Comparison of ENCODE assay signal across 8 cellular contexts in genomic region chr5:99032234-99033013, GRCh38.
DNase-seq lines count a peak whose midpoint lies in the region; ATAC-seq, FAIRE-seq and TF ChIP-seq lines count a peak whose summit lies in the region.

No MANE protein-coding gene starts in this region.

- peak; percentile 44 for FAIRE-seq in kidney (lab: Jason Lieb, UNC)

- peak; percentile 83 for DNase-seq in G401 (ENCODE audit: low spot score)
- peak; percentile 36 for DNase-seq in HuH-7 (ENCODE audit: low spot score)
- peak; percentile 60 for DNase-seq in SHP77 treated with DMSO at 0.1 percent for 48 hours (lab: John Stamatoyannopoulos, UW)
- peak; percentile 84 for DNase-seq in cerebellar cortex (ENCODE audit: low spot score)
- no peak for DNase-seq in kidney
- no peak for DNase-seq in spleen
- DNase-seq in NCI-H187 treated with DMSO at 0.1 percent for 48 hours (lab: John Stamatoyannopoulos, UW), result no peak

- H3K9me3 ChIP-seq in kidney (ENCODE audit: control insufficient read depth in 1 of 2, low read length in 2 of 2) (no peaks in the 10 kb centered on the region), spleen (no peaks in the 10 kb centered on the region)

- no peaks in the 10 kb centered on the region for H3K27me3 ChIP-seq in spleen (replicated peaks in 1 of 7)

- peak; percentile 34 for ATAC-seq in GM21515 (IDR thresholded peaks at IDR 0.05; ENCODE audit: unreplicated experiment)

- H3K4me1 ChIP-seq in kidney (ENCODE audit: control insufficient read depth in 1 of 2, insufficient read depth in 1 of 2, low read depth in 1 of 2, low read length in 2 of 2) (peaks cover 0 to 6% of the 10 kb centered on the region in 2 donors), spleen (peaks cover 23 to 75% (median 48%) of the 10 kb centered on the region in 6 donors)

- peak; percentile 91 for TF ChIP-seq CTCF in kidney (IDR thresholded peaks at IDR 0.05; ENCODE audit: borderline replicate concordance, extremely low read depth, insufficient read depth)
- TF ChIP-seq CTCF in spleen (IDR thresholded peaks at IDR 0.05 in 8 of 11, conservative IDR thresholded peaks at IDR 0.05 in 3 of 11), result peak; percentile 34 to 80 (median 67)

- no peak for TF ChIP-seq POLR2A in spleen (IDR thresholded peaks at IDR 0.05)

- H3K9ac ChIP-seq in kidney (ENCODE audit: low read length in 2 of 2), result no peak overlapping the region

- intact Hi-C loops in kidney (cut with DNase I), result no loop called here
- intact Hi-C loops in spleen (cut with DNase I; ENCODE audit: low total_unique reads), result loop anchor here (5.0 kb wide), 2 partner anchors 105 to 125 kb away; partner anchors contain the start of gene CHD1

- H3K27ac ChIP-seq in kidney (ENCODE audit: low read depth in 2 of 2, low read length in 2 of 2) (peak overlapping the region in 1 of 2 donors; percentile 71), spleen (peak overlapping the region; percentile 74 to 87 (median 82))

- H3K4me3 ChIP-seq in kidney (ENCODE audit: low read length in 2 of 2), result peak overlapping the region; percentile 60 to 79
- H3K4me3 ChIP-seq in spleen, result peak overlapping the region in 7 of 8 donors; percentile 0 to 61 (median 31)

- 43 to 50% (median 46%) methylated on average over 7 of the region's 7 CpGs for WGBS in spleen, 5 donors

- in situ Hi-C loops in G401 (cut with HindIII; ENCODE audit: low sequenced_read_pairs), result no loop called here

- H3K36me3 ChIP-seq in kidney (ENCODE audit: control insufficient read depth in 1 of 2, insufficient read depth in 2 of 2, low read length in 2 of 2), result no peaks in the 10 kb centered on the region
- H3K36me3 ChIP-seq in spleen, result no peaks in the 10 kb centered on the region

Comparison
In these comparisons a context has a peak if more than half of its experiments do, and no peak if none do; other contexts are left out.
1. DNase-seq: peak in G401 (single experiment), HuH-7 (single experiment), SHP77 treated with DMSO at 0.1 percent for 48 hours (single experiment) and cerebellar cortex (single experiment); none in kidney (single experiment), spleen (single experiment) and NCI-H187 treated with DMSO at 0.1 percent for 48 hours (single experiment).